In genomic region chr3:3765661-3766060, GRCh38 we compare ENCODE assay signal across 1 cellular context.
TF ChIP-seq lines count a peak whose summit lies in the region.

No MANE protein-coding gene starts in this region.

TF ChIP-seq in GM23338, 12 proteins besides CTCF, POLR2A, EP300 and RAD21 (continued from another document):
- TF ChIP-seq REST (IDR thresholded peaks at IDR 0.05; ENCODE audit: unreplicated experiment) (no peak), ZNF114 (CRISPR knock-in tag; IDR thresholded peaks at IDR 0.05) (no peak), EZH2 (IDR thresholded peaks at IDR 0.05; ENCODE audit: low read depth, unreplicated experiment) (no peak), CREB1 (CRISPR knock-in tag; IDR thresholded peaks at IDR 0.05; ENCODE audit: low read depth) (no peak)
